In genomic region chr3:120596853-120597223, GRCh38 we compare ENCODE assay signal across 8 cellular contexts. TPM values are rescaled to one million over a fixed set of nuclear protein-coding genes. Genes with fewer than 3 reads are reported as not detected.
DNase-seq lines count a peak whose midpoint lies in the region; ATAC-seq and TF ChIP-seq lines count a peak whose summit lies in the region.

No MANE protein-coding gene starts in this region.

- no peak overlapping the region for H3K27ac Mint-ChIP-seq in central memory CD8-positive, alpha-beta T cell (ENCODE audit: low read depth)

- dilution Hi-C loops in IMR-90 (cut with HindIII; ENCODE audit: low sequenced_read_pairs, unreplicated experiment): no loop called here

- no peak overlapping the region for H2BK20ac ChIP-seq in IMR-90 (ENCODE audit: low read depth, low read length)

- peak overlapping the region; percentile 80 for H2BK5ac ChIP-seq in IMR-90 (ENCODE audit: low read depth, low read length, poor library complexity, severe bottlenecking)

- WGBS in IMR-90 (ENCODE audit: extremely low coverage in 2 of 2, insufficient read length in 1 of 2), 2 experiments: no CpG with 5 or more reads among the region's 3 CpGs

- peak overlapping the region; percentile 89; the same call in 1 of the 2 replicates for H3K56ac ChIP-seq in IMR-90 (ENCODE audit: extremely low read depth, insufficient read depth, low read length)

- in situ Hi-C loops in IMR-90 (cut with MboI; ENCODE audit: low sequenced_read_pairs): loop anchor here (10.0 kb wide), 1 partner anchor 198 kb away; no protein-coding TSS in a partner anchor
- in situ Hi-C loops in G401 (cut with HindIII; ENCODE audit: low sequenced_read_pairs): no loop called here

- peaks cover 21% of the 10 kb centered on the region; the same call in 1 of the 2 replicates for H3K36me3 ChIP-seq in ACC112 (ENCODE audit: insufficient read depth, low read length)
- H3K36me3 ChIP-seq in IMR-90 (ENCODE audit: control insufficient read depth, insufficient read depth, low read length): peaks cover 12% of the 10 kb centered on the region
- H3K36me3 ChIP-seq in mucosa of stomach (ENCODE audit: control insufficient read depth, insufficient read depth, low read length): no peaks in the 10 kb centered on the region

- H3K9me3 ChIP-seq in IMR-90 (ENCODE audit: control insufficient read depth, insufficient read depth, low read length) (no peaks in the 10 kb centered on the region), mucosa of stomach (ENCODE audit: control insufficient read depth, low read length) (no peaks in the 10 kb centered on the region)

- no peak for TF ChIP-seq POLR2A in IMR-90 (IDR thresholded peaks at IDR 0.05; ENCODE audit: low read depth, low read length)

- H3K27ac ChIP-seq in ACC112 (ENCODE audit: low read depth, low read length): peak overlapping the region; percentile 66; the same call in 1 of the 2 replicates
- H3K27ac ChIP-seq in IMR-90 (ENCODE audit: insufficient read depth, low read length): peak overlapping the region; percentile 87

- no peak overlapping the region for H3K4me3 Mint-ChIP-seq in central memory CD8-positive, alpha-beta T cell

- H3K27me3 ChIP-seq in ACC112 (ENCODE audit: insufficient read depth, low read length) (no peaks in the 10 kb centered on the region), IMR-90 (ENCODE audit: control insufficient read depth, insufficient read depth, low read length) (no peaks in the 10 kb centered on the region), mucosa of stomach (ENCODE audit: control insufficient read depth, insufficient read depth, low read length) (no peaks in the 10 kb centered on the region)

- no peak for TF ChIP-seq RAD21 in IMR-90 (IDR thresholded peaks at IDR 0.05; ENCODE audit: low read length)

- H4K5ac ChIP-seq in IMR-90 (ENCODE audit: low read depth, low read length): peak overlapping the region; percentile 89; the same call in 1 of the 2 replicates

- POLR2A ChIA-PET in IMR-90 (lab: Charles Lee; ENCODE audit: unreplicated experiment): no interaction called here

- H3K23ac ChIP-seq in IMR-90 (ENCODE audit: low read depth, low read length): peak overlapping the region; percentile 93

- peaks cover 3% of the 10 kb centered on the region; the same call in 1 of the 2 replicates for H3K9me1 ChIP-seq in IMR-90 (ENCODE audit: insufficient read depth, low read length)

- H2AK9ac ChIP-seq in IMR-90 (replicated peaks; ENCODE audit: low read depth, low read length, poor library complexity): peak overlapping the region; percentile 94

- H3K36me3 Mint-ChIP-seq in central memory CD8-positive, alpha-beta T cell (ENCODE audit: insufficient read depth): peaks cover 22% of the 10 kb centered on the region

- no peak for TF ChIP-seq CTCF in IMR-90 (conservative IDR thresholded peaks at IDR 0.05; ENCODE audit: low read depth, low read length)

- H3K4ac ChIP-seq in IMR-90 (ENCODE audit: low read depth, low read length): peak overlapping the region; percentile 95

- peak overlapping the region; percentile 98 for H3K14ac ChIP-seq in IMR-90 (replicated peaks; ENCODE audit: low read depth, low read length)

- BruUV-seq in IMR-90 (replicated peaks; lab: Mats Ljungman, UMichigan): no TSS peak

- ATAC-seq in IMR-90 (ENCODE audit: low read depth) (no peak), HG03439 (IDR thresholded peaks at IDR 0.05; ENCODE audit: unreplicated experiment) (no peak), HG03159 (IDR thresholded peaks at IDR 0.05; ENCODE audit: unreplicated experiment) (no peak)
- ATAC-seq in central memory CD8-positive, alpha-beta T cell (replicated peaks; ENCODE audit: extremely low read depth, poor library complexity, severe bottlenecking): peak; percentile 8

- peak overlapping the region; percentile 90 for H3K9ac ChIP-seq in IMR-90 (ENCODE audit: low read depth, low read length)
- H3K9ac ChIP-seq in mucosa of stomach (ENCODE audit: low read length): peak overlapping the region; percentile 93

- H3K4me1 ChIP-seq in ACC112 (ENCODE audit: control insufficient read depth, insufficient read depth, low read length, unreplicated experiment): peaks cover 24% of the 10 kb centered on the region
- no peaks in the 10 kb centered on the region for H3K4me1 ChIP-seq in IMR-90 (ENCODE audit: control insufficient read depth, insufficient read depth, low read length)
- H3K4me1 ChIP-seq in mucosa of stomach (ENCODE audit: control insufficient read depth, insufficient read depth, low read length): peaks cover 18% of the 10 kb centered on the region

- H3K79me2 ChIP-seq in ACC112 (ENCODE audit: control insufficient read depth, insufficient read depth, low read length, unreplicated experiment): peaks cover 33% of the 10 kb centered on the region

- peak overlapping the region; percentile 77 for H3K4me2 ChIP-seq in IMR-90 (ENCODE audit: low read depth, low read length)

- H3K27me3 Mint-ChIP-seq in central memory CD8-positive, alpha-beta T cell: no peaks in the 10 kb centered on the region

- H2AK5ac ChIP-seq in IMR-90 (ENCODE audit: low read depth, low read length): peak overlapping the region; percentile 71

- H3K4me1 Mint-ChIP-seq in central memory CD8-positive, alpha-beta T cell: peaks cover 6% of the 10 kb centered on the region

- H2BK15ac ChIP-seq in IMR-90 (ENCODE audit: low read depth, low read length): 0 out of 3 replicates have a peak overlapping the region, but pooled peaks have one; percentile 6

- H4K8ac ChIP-seq in IMR-90 (ENCODE audit: low read depth in 2 of 2, low read length in 2 of 2): peak overlapping the region; percentile 81 to 97

- H4K20me1 ChIP-seq in IMR-90 (ENCODE audit: insufficient read depth, low read length): peaks cover 2% of the 10 kb centered on the region; the same call in 1 of the 2 replicates

- intact Hi-C loops in IMR-90 (cut with micrococcal nuclease): loop anchor here (2.0 to 10.0 kb wide), 3 partner anchors 90 to 198 kb away; partner anchors contain the start of genes GTF2E1 and RABL3

- peaks cover 14 to 31% of the 10 kb centered on the region in 2 experiments for H3K79me1 ChIP-seq in IMR-90 (ENCODE audit: low read depth in 1 of 2, low read length in 2 of 2)

- H3K9me3 Mint-ChIP-seq in central memory CD8-positive, alpha-beta T cell: no peaks in the 10 kb centered on the region

- no peak for DNase-seq in IMR-90
- DNase-seq in central memory CD8-positive, alpha-beta T cell (ENCODE audit: low spot score in 2 of 2): no peak
- DNase-seq in DMS153 (lab: John Stamatoyannopoulos, UW): no peak
- DNase-seq in G401 (ENCODE audit: low spot score): no peak

- 0 out of 2 replicates have a peak overlapping the region, but pooled peaks have one; percentile 64 for H2BK120ac ChIP-seq in IMR-90 (ENCODE audit: low read depth, low read length)

- H3K18ac ChIP-seq in IMR-90 (ENCODE audit: low read depth, low read length): peak overlapping the region; percentile 47; the same call in 1 of the 2 replicates

- CTCF ChIA-PET in IMR-90 (lab: Yijun Ruan, JAX): interaction anchor here (1.1 kb wide), 2 partner anchors 35 to 171 kb away, joined by 3 read pairs; no protein-coding TSS in a partner anchor

- peak overlapping the region; percentile 76 for H4K91ac ChIP-seq in IMR-90 (ENCODE audit: insufficient read depth, low read depth, low read length)

- H2AFZ ChIP-seq in ACC112 (ENCODE audit: low read length, unreplicated experiment) (no peak overlapping the region), IMR-90 (replicated peaks; ENCODE audit: low read length, poor library complexity) (peak overlapping the region; percentile 99)

- H3K4me3 ChIP-seq in ACC112 (ENCODE audit: low read depth, low read length) (peak overlapping the region; percentile 96), IMR-90 (ENCODE audit: insufficient read depth, low read depth, low read length) (peak overlapping the region; percentile 70), mucosa of stomach (ENCODE audit: low read length) (peak overlapping the region; percentile 59)

TF ChIP-seq in IMR-90, 13 proteins besides CTCF, POLR2A, EP300 and RAD21:
- no peak for TF ChIP-seq BHLHE40 (IDR thresholded peaks at IDR 0.05; ENCODE audit: low read depth, low read length)
- TF ChIP-seq MAFK (IDR thresholded peaks at IDR 0.05; ENCODE audit: low read depth, low read length): no peak

RNA-seq across cellular contexts. Expression of gene NDUFB4, which starts 0.7 kb away (rescaled TPM):
- total RNA-seq in IMR-90 (2012; rRNA removed): 53.9 and 62.8 TPM in 2 replicates
- 278 and 310 TPM in 2 replicates for polyA plus RNA-seq in IMR-90 (2012; rRNA removed)
- polyA plus RNA-seq in IMR-90 (2012; cell fraction: cytosol; rRNA removed): 48.8 and 115 TPM in 2 replicates
- polyA plus RNA-seq in IMR-90 (2012; cell fraction: nucleus; rRNA removed; ENCODE audit: low replicate concordance): 31.2 and 86.3 TPM in 2 replicates
- 127 and 148 TPM in 2 replicates for total RNA-seq in G401 (2014; rRNA removed; shearing (Covaris generic))
